In genomic region chr6:159718634-159719033, GRCh38 we compare ENCODE assay signal across 18 cellular contexts. TPM values are rescaled to one million over a fixed set of nuclear protein-coding genes. Genes with fewer than 3 reads are reported as not detected.
DNase-seq lines count a peak whose midpoint lies in the region; ATAC-seq and TF ChIP-seq lines count a peak whose summit lies in the region.
"Had no signal": no experiment of that assay in that cellular context is flagged by ENCODE, and none has a peak within 500 bp of the region (broad histone marks: within the 10 kb centered on the region; RNA-seq: fewer than 3 reads in every experiment).

No MANE protein-coding gene starts in this region.

- TF ChIP-seq POLR2A in esophagus squamous epithelium (IDR thresholded peaks at IDR 0.05), result no peak

- no peaks in the 10 kb centered on the region for H3K4me1 ChIP-seq in HEK293 (ENCODE audit: control insufficient read depth, insufficient read depth, low read length)
- H3K4me1 ChIP-seq in esophagus squamous epithelium, result peaks cover 16 to 73% (median 36%) of the 10 kb centered on the region in 3 donors
- H3K4me1 ChIP-seq: SJCRH30 had no signal

- H3K27me3 ChIP-seq in esophagus squamous epithelium, result no peaks in the 10 kb centered on the region
- H3K27me3 ChIP-seq: SJCRH30 had no signal

- ATAC-seq in WTC11, result no peak
- ATAC-seq: CD8-positive, alpha-beta T cell had no signal

- H3K4me3 Mint-ChIP-seq in WTC11, result no peak overlapping the region
- H3K4me3 Mint-ChIP-seq: CD8-positive, alpha-beta T cell had no signal

- no peak overlapping the region for H3K4me3 ChIP-seq in HEK293 (ENCODE audit: low read depth, low read length)
- H3K4me3 ChIP-seq in esophagus squamous epithelium, result no peak overlapping the region
- H3K4me3 ChIP-seq: SJCRH30 had no signal

- H3K27ac Mint-ChIP-seq in WTC11, result peak overlapping the region; percentile 13; the same call in 1 of the 2 replicates

- CTCF ChIA-PET in HEK293 (lab: Yijun Ruan, JAX) (interaction anchor here (0.6 to 2.7 kb wide), 9 partner anchors 7 to 456 kb away, joined by 3 to 11 read pairs (median 4); no protein-coding TSS in a partner anchor), WTC11 (lab: Charles Lee) (no interaction called here)

- WGBS in esophagus squamous epithelium, 2 donors, result 52 to 60% methylated on average over 3 of the region's 3 CpGs

- H3K27ac ChIP-seq in HEK293 (ENCODE audit: extremely low read depth, low read depth, low read length) (no peak overlapping the region), esophagus squamous epithelium (peak overlapping the region in 3 of 4 donors; percentile 14 to 30 (median 23))
- H3K27ac ChIP-seq: SJCRH30 had no signal

- H3K4me1 Mint-ChIP-seq in WTC11, result peaks cover 3% of the 10 kb centered on the region; the same call in 1 of the 2 replicates

- TF ChIP-seq CTCF in HEK293 (tag by site-specific recombination; IDR thresholded peaks at IDR 0.05) (no peak), WTC11 (IDR thresholded peaks at IDR 0.05) (no peak), esophagus squamous epithelium (IDR thresholded peaks at IDR 0.05) (no peak)

- no peaks in the 10 kb centered on the region for H3K27me3 Mint-ChIP-seq in WTC11 (ENCODE audit: low read depth)

- POLR2A ChIA-PET in HEK293 (lab: Yijun Ruan, JAX), result interaction anchor here (0.8 to 2.3 kb wide), 4 partner anchors 8 to 71 kb away, joined by 3 to 14 read pairs (median 4); partner anchors contain the start of genes MRPL18, SOD2, TCP1 and WTAP
- POLR2A ChIA-PET in WTC11 (lab: Charles Lee), result no interaction called here

- peaks cover under 1 to 11% of the 10 kb centered on the region in 2 experiments; a peak in 2 of 3 replicates for H3K36me3 ChIP-seq in HEK293 (ENCODE audit: control insufficient read depth in 2 of 2, insufficient read depth in 1 of 2, low read length in 2 of 2)
- H3K36me3 ChIP-seq in esophagus squamous epithelium, result peaks cover 0 to 6% (median 0%) of the 10 kb centered on the region in 3 donors
- H3K36me3 ChIP-seq: SJCRH30 had no signal

- intact Hi-C loops in esophagus squamous epithelium (cut with DNase I), result no loop called here

- no peak for DNase-seq in WTC11 (ENCODE audit: low spot score)
- DNase-seq in esophagus squamous epithelium (lab: John Stamatoyannopoulos, UW), result no peak
- peak; percentile 51 for DNase-seq in renal cortical epithelial cell (ENCODE audit: low read depth)
- no peak for DNase-seq in SIG-M5 treated with dmso at 0.1 percent for 504 hours (lab: John Stamatoyannopoulos, UW; ENCODE audit: unreplicated experiment)
- no peak for DNase-seq in NCI-H1105 (lab: John Stamatoyannopoulos, UW)
- no peak for DNase-seq in DMS 273 treated with DMSO at 0.1 percent for 48 hours (lab: John Stamatoyannopoulos, UW)
- DNase-seq: C1 segment of cervical spinal cord; CD8-positive, alpha-beta T cell; DMS153; GDM1; NCI-H1092 treated with DMSO at 0.1 percent for 48 hours; NCI-H146; NCI-H2029; NCI-H226; NCI-H510A treated with DMSO at 0.1 percent for 48 hours; NCI-H748 treated with DMSO at 0.1 percent for 48 hours; SJCRH30 had no signal

- peaks cover 4% of the 10 kb centered on the region; the same call in 1 of the 2 replicates for H3K36me3 Mint-ChIP-seq in WTC11
- H3K36me3 Mint-ChIP-seq: CD8-positive, alpha-beta T cell had no signal

- no peaks in the 10 kb centered on the region for H3K9me3 ChIP-seq in HEK293 (ENCODE audit: control insufficient read depth, insufficient read depth, low read depth, low read length)
- H3K9me3 ChIP-seq in esophagus squamous epithelium, result no peaks in the 10 kb centered on the region
- H3K9me3 ChIP-seq: SJCRH30 had no signal

- no peaks in the 10 kb centered on the region; the same call in 1 of the 2 replicates for H3K9me3 Mint-ChIP-seq in WTC11
- H3K9me3 Mint-ChIP-seq: CD8-positive, alpha-beta T cell had no signal

TF ChIP-seq in HEK293, 187 proteins besides CTCF, POLR2A, EP300 and RAD21 (continues in another document):
- TF ChIP-seq ZNF548 (tag by site-specific recombination; IDR thresholded peaks at IDR 0.05) (no peak), ZNF362 (tag by site-specific recombination; IDR thresholded peaks at IDR 0.05) (no peak), FEZF1 (tag by site-specific recombination; IDR thresholded peaks at IDR 0.05) (peak; percentile 14; the same call in 1 of the 2 replicates), ZNF530 (tag by site-specific recombination; IDR thresholded peaks at IDR 0.05; ENCODE audit: low read depth) (no peak), ZNF776 (tag by site-specific recombination; IDR thresholded peaks at IDR 0.05; ENCODE audit: borderline replicate concordance) (no peak), HOXA7 (CRISPR knock-in tag; IDR thresholded peaks at IDR 0.05; ENCODE audit: borderline replicate concordance) (no peak), ZNF335 (tag by site-specific recombination; conservative IDR thresholded peaks at IDR 0.05) (0 out of 2 replicates have a peak, but pooled peaks have one; percentile 16), PBX3 (CRISPR knock-in tag; IDR thresholded peaks at IDR 0.05) (no peak)

TF ChIP-seq in WTC11, 78 proteins besides CTCF, POLR2A, EP300 and RAD21:
- no peak for TF ChIP-seq TCF7 (CRISPR knock-in tag; IDR thresholded peaks at IDR 0.05; ENCODE audit: low read depth)
- no peak for TF ChIP-seq NR3C1 (CRISPR knock-in tag; conservative IDR thresholded peaks at IDR 0.05; ENCODE audit: low read depth)
- TF ChIP-seq STAT6 (CRISPR knock-in tag; conservative IDR thresholded peaks at IDR 0.05; ENCODE audit: low read depth), result no peak
- TF ChIP-seq ZNF138 (CRISPR knock-in tag; conservative IDR thresholded peaks at IDR 0.05), result no peak
- no peak for TF ChIP-seq FOXP4 (CRISPR knock-in tag; IDR thresholded peaks at IDR 0.05)
- no peak for TF ChIP-seq E2F5 (CRISPR knock-in tag; IDR thresholded peaks at IDR 0.05)

RNA-seq across cellular contexts. Expression of gene WTAP, which starts 8.7 kb away (rescaled TPM):
- total RNA-seq in WTC11 (2021) (88.8 to 92.7 TPM (median 91.9 TPM) in 3 replicates), esophagus squamous epithelium (100 to 1,000 TPM in 1 of 4 donors, 10 to 100 TPM in 3; 45.0 to 105 (median 82.6) TPM), renal cortical epithelial cell (135 and 146 TPM in 2 replicates)

RNA-seq across cellular contexts. Expression of gene SOD2, which starts 25.6 kb away (rescaled TPM):
- 79.8 to 86.3 TPM (median 82.6 TPM) in 3 replicates for total RNA-seq in WTC11 (2021)
- total RNA-seq in esophagus squamous epithelium, result 100 to 1,000 TPM; 227 to 792 (median 519) TPM
- total RNA-seq in renal cortical epithelial cell, result 2,050 and 3,674 TPM in 2 replicates

RNA-seq across cellular contexts. Expression of gene ACAT2, which starts 43.2 kb away (rescaled TPM):
- total RNA-seq in WTC11 (2021) (96.1 to 138 TPM (median 98.7 TPM) in 3 replicates), esophagus squamous epithelium (10 to 100 TPM; 24.9 to 56.8 (median 40.8) TPM), renal cortical epithelial cell (17.4 and 140 TPM in 2 replicates)
